ENCODE assay signal across 21 cellular contexts in genomic region chr13:102231486-102231885, GRCh38.
DNase-seq lines count a peak whose midpoint lies in the region; ATAC-seq and TF ChIP-seq lines count a peak whose summit lies in the region.
"Had no signal": no experiment of that assay in that cellular context is flagged by ENCODE, and none has a peak within 500 bp of the region (broad histone marks: within the 10 kb centered on the region; RNA-seq: fewer than 3 reads in every experiment).

No MANE protein-coding gene starts in this region.

- DNase-seq in G401 (ENCODE audit: low spot score) (peak; percentile 77), NCI-H69 (lab: John Stamatoyannopoulos, UW) (peak; percentile 26), cerebellum (ENCODE audit: low spot score) (peak; percentile 55), osteocyte (ENCODE audit: extremely low spot score, unreplicated experiment) (no peak), immature natural killer cell (no peak)
- DNase-seq: 8988T; ACHN; BE2C; CD4-positive, alpha-beta memory T cell; CD4-positive, CD25-positive, alpha-beta regulatory T cell; CD8-positive, alpha-beta memory T cell; COR-L47; DMS 273 treated with DMSO at 0.1 percent for 48 hours; DMS153; DMS53; DMS79; DND-41; EL; GF-D8 had no signal

- H3K27me3 Mint-ChIP-seq in osteocyte (ENCODE audit: unreplicated experiment) (peaks cover 25% of the 10 kb centered on the region), immature natural killer cell (ENCODE audit: low read depth in 3 of 3) (no peaks in the 10 kb centered on the region)

- no peaks in the 10 kb centered on the region for H3K9me3 Mint-ChIP-seq in osteocyte (ENCODE audit: unreplicated experiment)
- H3K9me3 Mint-ChIP-seq in immature natural killer cell = peaks cover 0 to 5% (median under 1%) of the 10 kb centered on the region in 6 donors

- H3K27ac Mint-ChIP-seq in osteocyte (ENCODE audit: unreplicated experiment) (no peak overlapping the region), immature natural killer cell (no peak overlapping the region)
- H3K27ac Mint-ChIP-seq: CD14-positive monocyte; CD4-positive, alpha-beta memory T cell; CD4-positive, CD25-positive, alpha-beta regulatory T cell; CD8-positive, alpha-beta memory T cell had no signal

- H3K36me3 Mint-ChIP-seq in osteocyte (ENCODE audit: unreplicated experiment) (no peaks in the 10 kb centered on the region), immature natural killer cell (no peaks in the 10 kb centered on the region)
- H3K36me3 Mint-ChIP-seq: CD14-positive monocyte; CD4-positive, alpha-beta memory T cell; CD4-positive, CD25-positive, alpha-beta regulatory T cell; CD8-positive, alpha-beta memory T cell had no signal

- H3K4me3 Mint-ChIP-seq in osteocyte (ENCODE audit: unreplicated experiment) (no peak overlapping the region), immature natural killer cell (no peak overlapping the region)
- H3K4me3 Mint-ChIP-seq: CD14-positive monocyte; CD4-positive, alpha-beta memory T cell; CD4-positive, CD25-positive, alpha-beta regulatory T cell; CD8-positive, alpha-beta memory T cell had no signal

- TF ChIP-seq CTCF in osteocyte (IDR thresholded peaks at IDR 0.05) = no peak

- in situ Hi-C loops in G401 (cut with HindIII; ENCODE audit: low sequenced_read_pairs) = no loop called here

- ATAC-seq in GM21786 (IDR thresholded peaks at IDR 0.05; ENCODE audit: unreplicated experiment) = no peak

- H3K4me1 Mint-ChIP-seq in osteocyte (ENCODE audit: unreplicated experiment) = no peaks in the 10 kb centered on the region
- H3K4me1 Mint-ChIP-seq in immature natural killer cell = no peaks in the 10 kb centered on the region
- H3K4me1 Mint-ChIP-seq: CD14-positive monocyte; CD4-positive, alpha-beta memory T cell; CD4-positive, CD25-positive, alpha-beta regulatory T cell; CD8-positive, alpha-beta memory T cell had no signal

Comparison
In these comparisons a context has a peak if more than half of its experiments do, and no peak if none do; other contexts are left out.
1. DNase-seq: peak in G401 (single experiment), NCI-H69 (single experiment) and cerebellum (single experiment); none in osteocyte (single experiment) and immature natural killer cell (0 of 3).